In the genomic region with DNA sequence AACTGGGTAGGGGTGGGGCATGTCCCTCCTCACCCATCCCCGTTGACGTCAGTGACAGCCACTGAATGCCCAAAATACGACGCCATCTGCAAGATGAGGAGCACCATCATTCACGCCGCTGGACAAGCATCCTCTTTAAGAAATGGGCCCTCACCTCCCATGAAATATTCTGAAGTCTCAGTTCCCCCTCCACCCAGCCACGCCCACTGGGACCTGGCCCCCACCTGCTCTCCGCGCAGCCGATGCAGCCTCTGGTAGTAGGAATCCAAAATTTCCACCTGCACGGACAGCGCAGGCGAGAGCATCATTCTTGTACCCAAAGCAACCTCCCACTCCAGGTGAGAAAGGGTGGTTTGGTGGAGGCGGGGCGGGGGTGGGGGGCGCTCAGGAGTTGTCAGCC, we compare ENCODE assay signal across 1 cellular context.
TF ChIP-seq lines count a peak whose summit lies in the region.

No MANE protein-coding gene starts in this region.

TF ChIP-seq in HepG2, 621 proteins besides CTCF, POLR2A, EP300 and RAD21:
- 0 out of 2 replicates have a peak, but pooled peaks have one; percentile 16 for TF ChIP-seq CREB1 (IDR thresholded peaks at IDR 0.05)
- TF ChIP-seq CREB1 (CRISPR knock-in tag; IDR thresholded peaks at IDR 0.05), result no peak
- TF ChIP-seq NR2F6 (IDR thresholded peaks at IDR 0.05), result no peak
- no peak for TF ChIP-seq NR2F6 (CRISPR knock-in tag; IDR thresholded peaks at IDR 0.05)
